ENCODE assay signal across 8 cellular contexts in genomic region chr20:45934046-45934586, GRCh38. TPM values are rescaled to one million over a fixed set of nuclear protein-coding genes. Genes with fewer than 3 reads are reported as not detected.
A peak's percentile ranks its signal among the peaks of the same experiment; 100 is the strongest.
DNase-seq lines count a peak whose midpoint lies in the region; ATAC-seq and TF ChIP-seq lines count a peak whose summit lies in the region.

No MANE protein-coding gene starts in this region.

- H3K4me1 ChIP-seq in ES-I3 (ENCODE audit: insufficient read depth, low read length) (peaks cover 17% of the 10 kb centered on the region), mesodermal cell (ENCODE audit: control insufficient read depth, insufficient read depth, low read length, poor library complexity, severe bottlenecking) (peaks cover 15% of the 10 kb centered on the region), thyroid gland (peaks cover 14% of the 10 kb centered on the region in 2 donors)
- peaks cover 20% of the 10 kb centered on the region for H3K4me1 ChIP-seq in effector memory CD4-positive, alpha-beta T cell (ENCODE audit: control insufficient read depth, insufficient read depth, low read length, poor library complexity, severe bottlenecking)

- H3K27me3 ChIP-seq in effector memory CD4-positive, alpha-beta T cell (replicated peaks; ENCODE audit: control insufficient read depth, insufficient read depth, low read length, poor library complexity, severe bottlenecking): no peaks in the 10 kb centered on the region
- no peaks in the 10 kb centered on the region for H3K27me3 ChIP-seq in thyroid gland

- H3K9ac ChIP-seq in ES-I3 (ENCODE audit: low read depth, low read length): peak overlapping the region; percentile 98

- WGBS in mesodermal cell (ENCODE audit: insufficient coverage in 2 of 2), 2 experiments: 0 to 1% methylated on average over 14 to 24 of the region's 34 CpGs
- WGBS in thyroid gland, 2 donors: 0% methylated on average over 5 to 15 of the region's 34 CpGs

- no peak for TF ChIP-seq CTCF in thyroid gland (IDR thresholded peaks at IDR 0.05)

- H3K9me3 ChIP-seq in ES-I3 (ENCODE audit: control insufficient read depth, insufficient read depth, low read length) (no peaks in the 10 kb centered on the region), KOPT-K1 (ENCODE audit: insufficient read depth, low read length, poor library complexity, severe bottlenecking) (no peaks in the 10 kb centered on the region), mesodermal cell (ENCODE audit: control insufficient read depth, low read length) (no peaks in the 10 kb centered on the region), thyroid gland (no peaks in the 10 kb centered on the region)
- no peaks in the 10 kb centered on the region for H3K9me3 ChIP-seq in effector memory CD4-positive, alpha-beta T cell (ENCODE audit: control insufficient read depth, low read length)

- H3K36me3 ChIP-seq in ES-I3 (ENCODE audit: insufficient read depth, low read length) (no peaks in the 10 kb centered on the region), KOPT-K1 (ENCODE audit: insufficient read depth, low read length) (peaks cover 26% of the 10 kb centered on the region), mesodermal cell (ENCODE audit: control insufficient read depth, insufficient read depth, low read length) (peaks cover 36% of the 10 kb centered on the region), thyroid gland (peaks cover 17 to 18% of the 10 kb centered on the region in 2 donors)
- H3K36me3 ChIP-seq in effector memory CD4-positive, alpha-beta T cell (ENCODE audit: control insufficient read depth, insufficient read depth, low read length): peaks cover 24% of the 10 kb centered on the region

- peak; percentile 29 to 62 (median 40) for DNase-seq in T-helper 1 cell
- peak in 1 of 3 donors; percentile 46 for DNase-seq in effector memory CD4-positive, alpha-beta T cell
- DNase-seq in thyroid gland: peak; percentile 47 to 57
- DNase-seq in activated CD4-positive, alpha-beta T cell treated with anti-CD3 and anti-CD28 coated beads, Interleukin-2, amount 50 U/mL, for 1 hour: no peak

- peak overlapping the region; percentile 95 for H3K4me3 ChIP-seq in effector memory CD4-positive, alpha-beta T cell (ENCODE audit: insufficient read depth, low read depth, low read length, poor library complexity, severe bottlenecking)
- H3K4me3 ChIP-seq in mesodermal cell (ENCODE audit: extremely low read depth, insufficient read depth, low read length, poor library complexity, severe bottlenecking) (peak overlapping the region; percentile 78), thyroid gland (replicated peaks in 1 of 3) (peak overlapping the region; percentile 38 to 96 (median 96))

- intact Hi-C loops in thyroid gland (cut with DNase I): loop anchor here (5.0 to 10.0 kb wide), 2 partner anchors 42 to 119 kb away; partner anchors contain the start of genes CTSA, NEURL2 and UBE2C

- H3K27ac ChIP-seq in KOPT-K1 (ENCODE audit: low read depth, low read length, poor library complexity, severe bottlenecking) (peak overlapping the region; percentile 97), mesodermal cell (ENCODE audit: low read depth, low read length, severe bottlenecking) (peak overlapping the region; percentile 100), thyroid gland (peak overlapping the region; percentile 97 to 100 (median 100))
- peak overlapping the region; percentile 98 for H3K27ac ChIP-seq in effector memory CD4-positive, alpha-beta T cell (ENCODE audit: insufficient read depth, low read length, poor library complexity, severe bottlenecking)

- TF ChIP-seq POLR2A in thyroid gland (IDR thresholded peaks at IDR 0.05): no peak

- peak; percentile 18 for ATAC-seq in GM21619 (IDR thresholded peaks at IDR 0.05; ENCODE audit: unreplicated experiment)

RNA-seq across cellular contexts. Expression of gene PCIF1, which starts 0.4 kb away (rescaled TPM):
- polyA plus RNA-seq in mesodermal cell (2013, experiment 1 of 2): 32.8 TPM
- polyA plus RNA-seq in mesodermal cell (2013, experiment 2 of 2): 27.7 TPM
- 10 to 100 TPM; 28.1 to 63.6 (median 49.1) TPM for total RNA-seq in thyroid gland

RNA-seq across cellular contexts. Expression of gene PLTP, which starts 22.2 kb away (rescaled TPM):
- polyA plus RNA-seq in mesodermal cell (2013, experiment 1 of 2): 142 TPM
- polyA plus RNA-seq in mesodermal cell (2013, experiment 2 of 2): 122 TPM
- 100 to 1,000 TPM in 1 of 4 donors, 10 to 100 TPM in 3; 22.7 to 260 (median 70.1) TPM for total RNA-seq in thyroid gland

RNA-seq across cellular contexts. Expression of gene ZNF335, which starts 37.9 kb away (rescaled TPM):
- polyA plus RNA-seq in mesodermal cell (2013, experiment 1 of 2): 15.3 TPM
- 11.1 TPM for polyA plus RNA-seq in mesodermal cell (2013, experiment 2 of 2)
- 10 to 100 TPM; 18.1 to 31.6 (median 25.6) TPM for total RNA-seq in thyroid gland

RNA-seq across cellular contexts. Expression of gene CTSA, which starts 43.0 kb away (rescaled TPM):
- polyA plus RNA-seq in mesodermal cell (2013, experiment 1 of 2): 60.2 TPM
- polyA plus RNA-seq in mesodermal cell (2013, experiment 2 of 2): 51.1 TPM
- total RNA-seq in thyroid gland: 100 to 1,000 TPM in 1 of 4 donors, 10 to 100 TPM in 3; 42.7 to 103 (median 51.3) TPM

RNA-seq across cellular contexts. Expression of gene NEURL2, which starts 43.1 kb away (rescaled TPM):
- 1.7 TPM for polyA plus RNA-seq in mesodermal cell (2013, experiment 1 of 2)
- 1.2 TPM for polyA plus RNA-seq in mesodermal cell (2013, experiment 2 of 2)
- total RNA-seq in thyroid gland: 10 to 100 TPM; 12.6 to 17.4 (median 16.1) TPM
